19 cellular contexts compared by ENCODE assay signal in genomic region chr13:44591316-44591715, GRCh38.
"Had no signal": no experiment of that assay in that cellular context is flagged by ENCODE, and none has a peak within 500 bp of the region (broad histone marks: within the 10 kb centered on the region; RNA-seq: fewer than 3 reads in every experiment).

No MANE protein-coding gene starts in this region.

- H3K4me3 ChIP-seq: ascending aorta, colonic mucosa, gastrocnemius medialis, pancreas, smooth muscle cell, stomach had no signal

- H3K27ac ChIP-seq: ascending aorta, colonic mucosa, neutrophil, pancreas, stomach had no signal

- DNase-seq: activated CD4-positive, alpha-beta T cell treated with anti-CD3 and anti-CD28 coated beads, Interleukin-2, amount 10 ng/mL, durations not matched to agents 24 days and 14 days; activated CD4-positive, CD25-positive, alpha-beta regulatory T cell; activated CD8-positive, alpha-beta T cell treated with anti-CD3 and anti-CD28 coated beads for 36 hours; activated naive CD4-positive, alpha-beta T cell treated with anti-CD3 and anti-CD28 coated beads, Interleukin-2, amount 50 U/mL, for 16 hours; activated T-cell treated with anti-CD3 and anti-CD28 coated beads, Interleukin-2, amount 50 U/mL, for 4 hours; colonic mucosa; gastrocnemius medialis; head of caudate nucleus; mesenchymal stem cell; naive thymus-derived CD8-positive, alpha-beta T cell; stimulated activated CD4-positive, alpha-beta T cell treated with anti-CD3 and anti-CD28 coated beads, Interleukin-4, amount 100 ng/mL, for 24 hours; stomach had no signal

- ATAC-seq: activated CD8-positive, alpha-beta T cell treated with anti-CD3 and anti-CD28 coated beads for 36 hours; activated T-cell treated with anti-CD3 and anti-CD28 coated beads, Interleukin-2, amount 50 U/mL, for 4 hours; naive thymus-derived CD8-positive, alpha-beta T cell; sciatic nerve; stimulated activated effector memory CD8-positive, alpha-beta T cell treated with anti-CD3 and anti-CD28 coated beads, Interleukin-12 subunit alpha, Interleukin-12 subunit beta, amount 100 ng/mL, for 72 hours had no signal

- H3K27me3 ChIP-seq: ascending aorta, colonic mucosa, gastrocnemius medialis, neutrophil, pancreas, stomach had no signal

- H3K9me3 ChIP-seq: ascending aorta, colonic mucosa, gastrocnemius medialis, neutrophil, pancreas had no signal

- H3K4me1 ChIP-seq: ascending aorta, colonic mucosa, pancreas, stomach had no signal

- H3K36me3 ChIP-seq: ascending aorta, colonic mucosa, gastrocnemius medialis, neutrophil, pancreas, stomach had no signal

- H3K36me3 Mint-ChIP-seq: stimulated activated effector memory CD8-positive, alpha-beta T cell treated with anti-CD3 and anti-CD28 coated beads, Interleukin-12 subunit alpha, Interleukin-12 subunit beta, amount 100 ng/mL, for 72 hours had no signal

- H3K4me3 Mint-ChIP-seq: activated CD4-positive, alpha-beta T cell treated with anti-CD3 and anti-CD28 coated beads, Interleukin-2, amount 10 ng/mL, durations not matched to agents 24 days and 14 days; activated CD8-positive, alpha-beta T cell treated with anti-CD3 and anti-CD28 coated beads for 36 hours; activated T-cell treated with anti-CD3 and anti-CD28 coated beads, Interleukin-2, amount 50 U/mL, for 4 hours; central memory CD8-positive, alpha-beta T cell; naive thymus-derived CD8-positive, alpha-beta T cell; stimulated activated effector memory CD8-positive, alpha-beta T cell treated with anti-CD3 and anti-CD28 coated beads, Interleukin-12 subunit alpha, Interleukin-12 subunit beta, amount 100 ng/mL, for 72 hours had no signal

- H3K27ac Mint-ChIP-seq: activated CD4-positive, alpha-beta T cell treated with anti-CD3 and anti-CD28 coated beads, Interleukin-2, amount 10 ng/mL, durations not matched to agents 24 days and 14 days; activated CD8-positive, alpha-beta T cell treated with anti-CD3 and anti-CD28 coated beads for 36 hours; naive thymus-derived CD8-positive, alpha-beta T cell; stimulated activated effector memory CD8-positive, alpha-beta T cell treated with anti-CD3 and anti-CD28 coated beads, Interleukin-12 subunit alpha, Interleukin-12 subunit beta, amount 100 ng/mL, for 72 hours had no signal

- H3K4me1 Mint-ChIP-seq: activated CD4-positive, alpha-beta T cell treated with anti-CD3 and anti-CD28 coated beads, Interleukin-2, amount 10 ng/mL, durations not matched to agents 24 days and 14 days; central memory CD8-positive, alpha-beta T cell; stimulated activated effector memory CD8-positive, alpha-beta T cell treated with anti-CD3 and anti-CD28 coated beads, Interleukin-12 subunit alpha, Interleukin-12 subunit beta, amount 100 ng/mL, for 72 hours had no signal

- H3K9me3 Mint-ChIP-seq: activated CD4-positive, alpha-beta T cell treated with anti-CD3 and anti-CD28 coated beads, Interleukin-2, amount 10 ng/mL, durations not matched to agents 24 days and 14 days; central memory CD8-positive, alpha-beta T cell; stimulated activated effector memory CD8-positive, alpha-beta T cell treated with anti-CD3 and anti-CD28 coated beads, Interleukin-12 subunit alpha, Interleukin-12 subunit beta, amount 100 ng/mL, for 72 hours had no signal
